8 cellular contexts compared by ENCODE assay signal in genomic region chr2:176931588-176932563, GRCh38.
A peak's percentile ranks its signal among the peaks of the same experiment; 100 is the strongest.
DNase-seq lines count a peak whose midpoint lies in the region; ATAC-seq lines count a peak whose summit lies in the region.

No MANE protein-coding gene starts in this region.

- H3K4me1 Mint-ChIP-seq in activated T-helper 1 cell treated with anti-CD3 and anti-CD28 coated beads, Interleukin-12 subunit alpha, Interleukin-12 subunit beta, Interleukin-2, Interleukin-4 antibody, amounts not matched to agents 30 ng/mL and 10 ng/mL and 1 ng/mL, durations not matched to agents 14 hours and 24 hours and 36 hours (ENCODE audit: low read depth) = peaks cover 36% of the 10 kb centered on the region
- peaks cover 16 to 24% of the 10 kb centered on the region in 2 donors for H3K4me1 Mint-ChIP-seq in natural killer cell treated with Interleukin-12 subunit alpha and Interleukin-12 subunit beta and Interleukin-15 and Interleukin-18, amount 100 ng/mL, for 72 hours (ENCODE audit: low read depth in 2 of 2)

- peak; percentile 95 for ATAC-seq in GM21367 (IDR thresholded peaks at IDR 0.05; ENCODE audit: unreplicated experiment)
- ATAC-seq in HG03469 (IDR thresholded peaks at IDR 0.05; ENCODE audit: unreplicated experiment) = peak; percentile 98
- ATAC-seq in natural killer cell treated with Interleukin-12 subunit alpha and Interleukin-12 subunit beta and Interleukin-15 and Interleukin-18, amount 100 ng/mL, for 72 hours = peak; percentile 98

- intact Hi-C loops in activated T-helper 1 cell treated with anti-CD3 and anti-CD28 coated beads, Interleukin-12 subunit alpha, Interleukin-12 subunit beta, Interleukin-2, Interleukin-4 antibody, amounts not matched to agents 30 ng/mL and 10 ng/mL and 1 ng/mL, durations not matched to agents 14 hours and 24 hours and 36 hours (cut with micrococcal nuclease) = loop anchor here (1.0 to 5.0 kb wide), 10 partner anchors 65 to 1765 kb away; partner anchors contain the start of genes ATF2, HNRNPA3 and LNPK

- H3K36me3 Mint-ChIP-seq in activated T-helper 1 cell treated with anti-CD3 and anti-CD28 coated beads, Interleukin-12 subunit alpha, Interleukin-12 subunit beta, Interleukin-2, Interleukin-4 antibody, amounts not matched to agents 30 ng/mL and 10 ng/mL and 1 ng/mL, durations not matched to agents 14 hours and 24 hours and 36 hours (ENCODE audit: low read depth) = peaks cover 14% of the 10 kb centered on the region
- H3K36me3 Mint-ChIP-seq in natural killer cell treated with Interleukin-12 subunit alpha and Interleukin-12 subunit beta and Interleukin-15 and Interleukin-18, amount 100 ng/mL, for 72 hours = no peaks in the 10 kb centered on the region

- H3K27me3 Mint-ChIP-seq in activated T-helper 1 cell treated with anti-CD3 and anti-CD28 coated beads, Interleukin-12 subunit alpha, Interleukin-12 subunit beta, Interleukin-2, Interleukin-4 antibody, amounts not matched to agents 30 ng/mL and 10 ng/mL and 1 ng/mL, durations not matched to agents 14 hours and 24 hours and 36 hours (ENCODE audit: insufficient read depth) = peaks cover 3% of the 10 kb centered on the region
- H3K27me3 Mint-ChIP-seq in natural killer cell treated with Interleukin-12 subunit alpha and Interleukin-12 subunit beta and Interleukin-15 and Interleukin-18, amount 100 ng/mL, for 72 hours = no peaks in the 10 kb centered on the region

- H3K4me3 Mint-ChIP-seq in activated T-helper 1 cell treated with anti-CD3 and anti-CD28 coated beads, Interleukin-12 subunit alpha, Interleukin-12 subunit beta, Interleukin-2, Interleukin-4 antibody, amounts not matched to agents 30 ng/mL and 10 ng/mL and 1 ng/mL, durations not matched to agents 14 hours and 24 hours and 36 hours = peak overlapping the region; percentile 58
- H3K4me3 Mint-ChIP-seq in natural killer cell treated with Interleukin-12 subunit alpha and Interleukin-12 subunit beta and Interleukin-15 and Interleukin-18, amount 100 ng/mL, for 72 hours = peak overlapping the region; percentile 55

- peak overlapping the region; percentile 95 for H3K27ac Mint-ChIP-seq in activated T-helper 1 cell treated with anti-CD3 and anti-CD28 coated beads, Interleukin-12 subunit alpha, Interleukin-12 subunit beta, Interleukin-2, Interleukin-4 antibody, amounts not matched to agents 30 ng/mL and 10 ng/mL and 1 ng/mL, durations not matched to agents 14 hours and 24 hours and 36 hours
- peak overlapping the region; percentile 77 to 89 for H3K27ac Mint-ChIP-seq in natural killer cell treated with Interleukin-12 subunit alpha and Interleukin-12 subunit beta and Interleukin-15 and Interleukin-18, amount 100 ng/mL, for 72 hours

- DNase-seq in NCI-H1417 (lab: John Stamatoyannopoulos, UW) (peak in 2 of 3 experiments; percentile 4 to 44), NCI-H1417 treated with DMSO at 0.1 percent for 48 hours (lab: John Stamatoyannopoulos, UW) (no peak), iPS-NIHi7 (ENCODE audit: extremely low spot score) (no peak)
- DNase-seq in activated T-helper 1 cell treated with anti-CD3 and anti-CD28 coated beads, Interleukin-12 subunit alpha, Interleukin-12 subunit beta, Interleukin-2, Interleukin-4 antibody, amounts not matched to agents 30 ng/mL and 10 ng/mL and 1 ng/mL, durations not matched to agents 14 hours and 24 hours and 36 hours (ENCODE audit: low spot score) = peak; percentile 39
- DNase-seq in natural killer cell treated with Interleukin-12 subunit alpha and Interleukin-12 subunit beta and Interleukin-15 and Interleukin-18, amount 100 ng/mL, for 72 hours (ENCODE audit: low spot score) = peak; percentile 66
- no peak for DNase-seq in effector CD4-positive, alpha-beta T cell

- H3K9me3 Mint-ChIP-seq in activated T-helper 1 cell treated with anti-CD3 and anti-CD28 coated beads, Interleukin-12 subunit alpha, Interleukin-12 subunit beta, Interleukin-2, Interleukin-4 antibody, amounts not matched to agents 30 ng/mL and 10 ng/mL and 1 ng/mL, durations not matched to agents 14 hours and 24 hours and 36 hours = peaks cover 10% of the 10 kb centered on the region
- no peaks in the 10 kb centered on the region for H3K9me3 Mint-ChIP-seq in natural killer cell treated with Interleukin-12 subunit alpha and Interleukin-12 subunit beta and Interleukin-15 and Interleukin-18, amount 100 ng/mL, for 72 hours

Comparison
In these comparisons a context has a peak if more than half of its experiments do, and no peak if none do; other contexts are left out.
1. DNase-seq: peak in NCI-H1417 (2 of 3), activated T-helper 1 cell treated with anti-CD3 and anti-CD28 coated beads, Interleukin-12 subunit alpha, Interleukin-12 subunit beta, Interleukin-2, Interleukin-4 antibody, amounts not matched to agents 30 ng/mL and 10 ng/mL and 1 ng/mL, durations not matched to agents 14 hours and 24 hours and 36 hours (single experiment) and natural killer cell treated with Interleukin-12 subunit alpha and Interleukin-12 subunit beta and Interleukin-15 and Interleukin-18, amount 100 ng/mL, for 72 hours (single experiment); none in NCI-H1417 treated with DMSO at 0.1 percent for 48 hours (single experiment), effector CD4-positive, alpha-beta T cell (single experiment) and iPS-NIHi7 (single experiment).
2. Peak in every context shown above with its lines, with median percentiles within 50 percentile points of each other: ATAC-seq.